Comparison of ENCODE assay signal across 1 cellular context in the genomic region with DNA sequence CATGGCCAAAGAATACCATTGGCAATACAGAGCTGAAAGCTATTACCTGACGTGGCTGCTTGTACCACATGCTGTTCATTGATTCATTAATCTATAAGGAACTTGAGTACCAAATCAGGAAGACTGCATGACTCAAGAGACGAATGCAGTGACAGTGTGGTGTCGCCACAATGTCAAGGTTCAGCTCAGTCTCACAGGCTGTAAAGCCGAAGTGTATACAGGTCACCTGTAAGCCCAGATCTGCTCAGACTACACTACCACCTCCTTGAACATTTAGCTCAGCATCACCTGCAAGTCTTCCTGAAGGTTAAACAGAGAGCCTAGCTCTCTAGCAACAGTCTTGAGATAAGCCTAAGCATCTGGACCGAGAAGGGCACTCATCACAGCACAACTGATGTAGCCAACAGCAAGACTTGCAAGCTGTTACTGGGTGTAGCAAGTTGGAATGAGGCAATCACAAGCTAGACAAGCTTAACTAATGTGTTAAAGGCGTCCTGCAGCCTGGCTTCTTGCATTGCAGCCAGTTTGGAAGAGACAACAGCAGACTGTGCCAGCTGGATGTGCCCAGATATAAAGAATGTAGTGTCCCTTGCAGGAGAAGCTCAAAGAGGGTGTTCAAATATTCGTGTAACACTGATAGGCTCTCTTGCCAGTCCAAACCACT.
TF ChIP-seq lines count a peak whose summit lies in the region.

No MANE protein-coding gene starts in this region.

TF ChIP-seq in neural cell, 6 proteins besides CTCF, POLR2A, EP300 and RAD21:
- TF ChIP-seq, protein P1, sequence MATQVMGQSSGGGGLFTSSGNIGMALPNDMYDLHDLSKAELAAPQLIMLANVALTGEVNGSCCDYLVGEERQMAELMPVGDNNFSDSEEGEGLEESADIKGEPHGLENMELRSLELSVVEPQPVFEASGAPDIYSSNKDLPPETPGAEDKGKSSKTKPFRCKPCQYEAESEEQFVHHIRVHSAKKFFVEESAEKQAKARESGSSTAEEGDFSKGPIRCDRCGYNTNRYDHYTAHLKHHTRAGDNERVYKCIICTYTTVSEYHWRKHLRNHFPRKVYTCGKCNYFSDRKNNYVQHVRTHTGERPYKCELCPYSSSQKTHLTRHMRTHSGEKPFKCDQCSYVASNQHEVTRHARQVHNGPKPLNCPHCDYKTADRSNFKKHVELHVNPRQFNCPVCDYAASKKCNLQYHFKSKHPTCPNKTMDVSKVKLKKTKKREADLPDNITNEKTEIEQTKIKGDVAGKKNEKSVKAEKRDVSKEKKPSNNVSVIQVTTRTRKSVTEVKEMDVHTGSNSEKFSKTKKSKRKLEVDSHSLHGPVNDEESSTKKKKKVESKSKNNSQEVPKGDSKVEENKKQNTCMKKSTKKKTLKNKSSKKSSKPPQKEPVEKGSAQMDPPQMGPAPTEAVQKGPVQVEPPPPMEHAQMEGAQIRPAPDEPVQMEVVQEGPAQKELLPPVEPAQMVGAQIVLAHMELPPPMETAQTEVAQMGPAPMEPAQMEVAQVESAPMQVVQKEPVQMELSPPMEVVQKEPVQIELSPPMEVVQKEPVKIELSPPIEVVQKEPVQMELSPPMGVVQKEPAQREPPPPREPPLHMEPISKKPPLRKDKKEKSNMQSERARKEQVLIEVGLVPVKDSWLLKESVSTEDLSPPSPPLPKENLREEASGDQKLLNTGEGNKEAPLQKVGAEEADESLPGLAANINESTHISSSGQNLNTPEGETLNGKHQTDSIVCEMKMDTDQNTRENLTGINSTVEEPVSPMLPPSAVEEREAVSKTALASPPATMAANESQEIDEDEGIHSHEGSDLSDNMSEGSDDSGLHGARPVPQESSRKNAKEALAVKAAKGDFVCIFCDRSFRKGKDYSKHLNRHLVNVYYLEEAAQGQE (IDR thresholded peaks at IDR 0.05; ENCODE audit: borderline replicate concordance): no peak
- TF ChIP-seq TAF1 (IDR thresholded peaks at IDR 0.05; ENCODE audit: low read depth) (no peak), SMC3 (conservative IDR thresholded peaks at IDR 0.05; ENCODE audit: poor library complexity) (no peak), EZH2 (IDR thresholded peaks at IDR 0.05; ENCODE audit: borderline replicate concordance, insufficient read depth, low read length, poor library complexity, severe bottlenecking) (no peak), POLR2AphosphoS5 (IDR thresholded peaks at IDR 0.05) (no peak), MXI1 (conservative IDR thresholded peaks at IDR 0.05; ENCODE audit: poor library complexity, severe bottlenecking) (no peak)
